8 cellular contexts compared by ENCODE assay signal in the genomic region with DNA sequence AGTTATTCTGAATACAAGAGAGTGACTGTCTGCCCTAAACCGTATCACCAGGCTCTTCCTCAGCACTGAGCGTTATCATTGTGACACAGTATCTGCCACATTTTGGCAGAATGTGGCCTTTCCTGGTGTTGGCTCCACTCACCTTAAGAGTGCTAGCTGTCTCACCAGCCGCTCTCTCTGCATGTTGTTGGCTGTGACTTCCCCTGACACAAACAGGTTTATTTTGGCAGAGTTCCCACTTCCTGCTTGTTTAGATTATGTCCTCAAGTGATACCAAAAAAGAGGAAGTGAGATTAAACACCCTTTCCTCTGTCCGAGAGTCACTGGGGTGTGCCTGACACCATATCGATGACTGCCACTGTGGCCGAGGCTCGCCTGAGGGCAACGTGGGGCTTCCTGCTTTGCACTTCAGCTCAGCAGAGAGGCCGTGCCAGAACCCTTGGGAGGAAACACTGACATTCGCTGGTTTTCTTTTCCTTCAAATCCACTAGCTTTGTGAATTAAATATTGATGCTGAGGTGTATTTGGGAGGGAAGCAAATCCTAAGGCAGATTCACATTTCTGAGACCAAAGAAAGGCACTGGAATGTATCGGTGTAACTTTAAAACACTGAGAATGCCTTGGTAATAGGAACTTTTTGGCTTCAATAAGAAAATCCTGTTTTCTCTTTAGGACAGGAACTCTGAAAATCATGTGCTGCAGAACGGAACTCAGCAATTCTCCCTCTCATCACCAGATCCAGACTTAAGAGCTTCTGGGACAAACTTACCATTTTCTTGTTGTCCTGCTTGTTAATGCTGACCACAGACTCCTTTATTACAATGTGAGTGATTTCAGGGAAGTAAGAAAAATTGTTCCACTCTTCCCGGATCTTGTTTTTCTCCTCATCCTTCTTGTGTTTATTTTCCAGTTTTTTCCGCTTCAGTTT.
A peak's percentile ranks its signal among the peaks of the same experiment; 100 is the strongest.
DNase-seq lines count a peak whose midpoint lies in the region; ATAC-seq lines count a peak whose summit lies in the region.

No MANE protein-coding gene starts in this region.

- in situ Hi-C loops in ACHN (cut with HindIII; ENCODE audit: low pct_ligation_motif_present, low pct_unique_long_range_greater_than_20kb, low sequenced_read_pairs): no loop called here

- H3K27me3 Mint-ChIP-seq in immature natural killer cell (ENCODE audit: low read depth in 3 of 3): peaks cover 2 to 26% (median 20%) of the 10 kb centered on the region in 3 donors

- no peaks in the 10 kb centered on the region for H3K9me3 Mint-ChIP-seq in immature natural killer cell

- ATAC-seq in GM18508 (IDR thresholded peaks at IDR 0.05; ENCODE audit: insufficient read depth, unreplicated experiment) (peak; percentile 100), HG02678 (IDR thresholded peaks at IDR 0.05; ENCODE audit: unreplicated experiment) (peak; percentile 100)

- DNase-seq in NCI-H510A treated with DMSO at 0.1 percent for 48 hours (lab: John Stamatoyannopoulos, UW) (peak; percentile 26), immature natural killer cell (peak; percentile 92 to 93 (median 92)), ACHN (no peak), HuH-7.5 (ENCODE audit: low spot score) (no peak)
- peak; percentile 52 for DNase-seq in activated T-cell treated with anti-CD3 and anti-CD28 coated beads, Interleukin-2, amount 50 U/mL, for 1 hour
- peak; percentile 27 to 36 for DNase-seq in stimulated activated CD8-positive, alpha-beta memory T cell treated with anti-CD3 and anti-CD28 coated beads, Interleukin-2, amount 100 ng/mL, for 1 hour (ENCODE audit: low read depth in 2 of 2)

- H3K27ac Mint-ChIP-seq in immature natural killer cell: peak overlapping the region; percentile 95 to 98 (median 97)

- H3K4me3 Mint-ChIP-seq in immature natural killer cell: peak overlapping the region; percentile 61 to 82 (median 71)

- H3K36me3 Mint-ChIP-seq in immature natural killer cell: peaks cover 62 to 77% (median 65%) of the 10 kb centered on the region in 3 donors

- H3K4me1 Mint-ChIP-seq in immature natural killer cell: peaks cover 87 to 97% of the 10 kb centered on the region in 2 donors

Comparison
In these comparisons a context has a peak if more than half of its experiments do, and no peak if none do; other contexts are left out.
1. DNase-seq: peak in NCI-H510A treated with DMSO at 0.1 percent for 48 hours (single experiment), activated T-cell treated with anti-CD3 and anti-CD28 coated beads, Interleukin-2, amount 50 U/mL, for 1 hour (single experiment), immature natural killer cell (3 of 3) and stimulated activated CD8-positive, alpha-beta memory T cell treated with anti-CD3 and anti-CD28 coated beads, Interleukin-2, amount 100 ng/mL, for 1 hour (2 of 2); none in ACHN (single experiment) and HuH-7.5 (single experiment).